ENCODE assay signal across 9 cellular contexts in genomic region chr13:79631260-79631659, GRCh38.
DNase-seq lines count a peak whose midpoint lies in the region; ATAC-seq and TF ChIP-seq lines count a peak whose summit lies in the region.
"Had no signal": no experiment of that assay in that cellular context is flagged by ENCODE, and none has a peak within 500 bp of the region (broad histone marks: within the 10 kb centered on the region; RNA-seq: fewer than 3 reads in every experiment).

No MANE protein-coding gene starts in this region.

- TF ChIP-seq CTCF in epithelial cell of proximal tubule (conservative IDR thresholded peaks at IDR 0.05; ENCODE audit: low read depth, low read length) (peak; percentile 54), coronary artery (IDR thresholded peaks at IDR 0.05) (no peak)

- no peak overlapping the region for H3K27ac ChIP-seq in coronary artery

- no peaks in the 10 kb centered on the region for H3K36me3 Mint-ChIP-seq in activated T-helper 17 cell treated with anti-CD3 and anti-CD28 coated beads, Interleukin-2, amount 50 U/mL, for 72 hours (ENCODE audit: low read depth)

- H3K27me3 Mint-ChIP-seq in activated T-helper 17 cell treated with anti-CD3 and anti-CD28 coated beads, Interleukin-2, amount 50 U/mL, for 72 hours: peaks cover 9% of the 10 kb centered on the region

- H3K27ac Mint-ChIP-seq in activated T-helper 17 cell treated with anti-CD3 and anti-CD28 coated beads, Interleukin-2, amount 50 U/mL, for 72 hours: no peak overlapping the region

- peaks cover 3% of the 10 kb centered on the region for H3K4me1 Mint-ChIP-seq in activated T-helper 17 cell treated with anti-CD3 and anti-CD28 coated beads, Interleukin-2, amount 50 U/mL, for 72 hours

- no peak for ATAC-seq in activated T-helper 17 cell treated with anti-CD3 and anti-CD28 coated beads, Interleukin-2, amount 50 U/mL, for 72 hours (replicated peaks)
- ATAC-seq in GM18909 (IDR thresholded peaks at IDR 0.05; ENCODE audit: poor library complexity, unreplicated experiment): no peak

- H3K9me3 Mint-ChIP-seq in activated T-helper 17 cell treated with anti-CD3 and anti-CD28 coated beads, Interleukin-2, amount 50 U/mL, for 72 hours: peaks cover 3% of the 10 kb centered on the region

- peak; percentile 57 for DNase-seq in GM04503 (ENCODE audit: low read depth)
- peak; percentile 92 for DNase-seq in NCI-H69 (lab: John Stamatoyannopoulos, UW)
- DNase-seq in epithelial cell of proximal tubule (ENCODE audit: low read depth): peak; percentile 91
- DNase-seq in pons (ENCODE audit: low spot score): peak; percentile 9
- no peak for DNase-seq in coronary artery (ENCODE audit: low spot score)
- DNase-seq in activated CD4-positive, alpha-beta T cell treated with anti-CD3 and anti-CD28 coated beads, Interleukin-2, amount 50 U/mL, for 48 hours: no peak
- DNase-seq: NCI-H1048 had no signal

- H3K4me3 ChIP-seq in epithelial cell of proximal tubule (ENCODE audit: low read depth, low read length) (no peak overlapping the region), coronary artery (no peak overlapping the region)

- H3K4me3 Mint-ChIP-seq in activated T-helper 17 cell treated with anti-CD3 and anti-CD28 coated beads, Interleukin-2, amount 50 U/mL, for 72 hours: no peak overlapping the region

Comparison
In these comparisons a context has a peak if more than half of its experiments do, and no peak if none do; other contexts are left out.
1. DNase-seq: peak in GM04503 (single experiment), NCI-H69 (single experiment), epithelial cell of proximal tubule (single experiment) and pons (single experiment); none in coronary artery (single experiment) and activated CD4-positive, alpha-beta T cell treated with anti-CD3 and anti-CD28 coated beads, Interleukin-2, amount 50 U/mL, for 48 hours (0 of 2).